13 cellular contexts compared by ENCODE assay signal in the genomic region with DNA sequence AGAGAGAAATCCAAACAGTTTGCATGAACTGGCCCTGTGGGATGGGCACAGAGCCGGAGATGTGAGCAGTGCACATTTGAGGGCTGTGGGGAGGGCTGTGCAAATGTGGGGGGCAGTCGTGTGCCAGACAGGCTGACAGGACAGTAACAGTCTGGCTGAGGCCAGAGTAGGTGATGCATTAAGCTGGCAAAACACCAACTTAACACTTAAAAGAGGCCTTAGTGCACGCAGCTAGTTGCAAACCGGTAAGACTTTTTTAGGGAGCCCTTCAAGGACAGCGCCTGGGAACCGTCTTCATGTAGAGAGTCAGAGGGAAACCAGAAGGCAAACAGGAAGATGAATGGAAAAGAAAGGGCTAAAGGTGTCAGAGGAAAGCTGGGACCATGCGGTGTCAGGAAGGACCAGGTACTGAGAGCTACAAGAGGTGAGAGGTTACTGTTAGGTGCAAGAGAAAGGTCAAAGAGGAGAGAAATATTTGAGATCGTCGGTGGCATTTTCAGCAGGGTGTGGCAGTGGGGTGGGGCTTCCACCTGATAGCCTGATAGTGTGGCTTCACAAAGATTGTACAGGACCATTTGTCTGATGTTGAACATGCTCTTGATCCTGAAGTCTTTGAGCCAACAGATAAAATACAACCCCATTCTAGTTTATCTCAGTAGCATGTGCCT. TPM values are rescaled to one million over a fixed set of nuclear protein-coding genes. Genes with fewer than 3 reads are reported as not detected.
DNase-seq lines count a peak whose midpoint lies in the region; ATAC-seq and TF ChIP-seq lines count a peak whose summit lies in the region.
"Had no signal": no experiment of that assay in that cellular context is flagged by ENCODE, and none has a peak within 500 bp of the region (broad histone marks: within the 10 kb centered on the region; RNA-seq: fewer than 3 reads in every experiment).

No MANE protein-coding gene starts in this region.

- H2AFZ ChIP-seq in OCI-LY7 (ENCODE audit: low read length): peak overlapping the region; percentile 84

- peak overlapping the region; percentile 24 for H3K4me2 ChIP-seq in OCI-LY7 (ENCODE audit: low read length)
- H3K4me2 ChIP-seq: BLaER1 had no signal

- POLR2A ChIA-PET in OCI-LY7 (lab: Charles Lee): interaction anchor here (0.6 to 3.6 kb wide), 8 partner anchors 10 to 59 kb away, joined by 3 to 36 read pairs (median 4); no protein-coding TSS in a partner anchor
- POLR2A ChIA-PET in naive thymus-derived CD4-positive, alpha-beta T cell (lab: Charles Lee): interaction anchor here (0.7 to 10.2 kb wide), 8 partner anchors 8 to 39 kb away, joined by 3 to 93 read pairs (median 4); no protein-coding TSS in a partner anchor
- POLR2A ChIA-PET in CD8-positive, alpha-beta memory T cell (lab: Charles Lee): interaction anchor here (0.9 kb wide), 1 partner anchor 12 kb away, joined by 4 read pairs; no protein-coding TSS in a partner anchor

- CTCF ChIA-PET in OCI-LY7 (lab: Charles Lee; ENCODE audit: unreplicated experiment): interaction anchor here (0.5 kb wide), 1 partner anchor 21 kb away, joined by 5 read pairs; no protein-coding TSS in a partner anchor
- CTCF ChIA-PET in naive thymus-derived CD4-positive, alpha-beta T cell (lab: Charles Lee): no interaction called here
- CTCF ChIA-PET in CD8-positive, alpha-beta memory T cell (lab: Charles Lee): interaction anchor here (1.2 kb wide), 1 partner anchor 19 kb away, joined by 3 read pairs; no protein-coding TSS in a partner anchor

- no peak overlapping the region for H3K27ac ChIP-seq in OCI-LY7 (ENCODE audit: low read depth, low read length, poor library complexity, severe bottlenecking)
- no peak overlapping the region for H3K27ac ChIP-seq in naive thymus-derived CD4-positive, alpha-beta T cell (ENCODE audit: low read depth, low read length)
- H3K27ac ChIP-seq in CD8-positive, alpha-beta memory T cell (ENCODE audit: low read depth, low read length): no peak overlapping the region
- H3K27ac ChIP-seq: BLaER1 had no signal

- no peak overlapping the region for H3K4me3 Mint-ChIP-seq in naive thymus-derived CD4-positive, alpha-beta T cell
- H3K4me3 Mint-ChIP-seq in CD8-positive, alpha-beta memory T cell: no peak overlapping the region
- no peak overlapping the region for H3K4me3 Mint-ChIP-seq in activated T-cell treated with anti-CD3 and anti-CD28 coated beads, Interleukin-2, amount 50 U/mL, for 72 hours
- H3K4me3 Mint-ChIP-seq: neural crest cell had no signal

- DNase-seq in ACHN (peak; percentile 43), OCI-LY7 (ENCODE audit: low spot score) (no peak), NCI-H748 (lab: John Stamatoyannopoulos, UW; ENCODE audit: unreplicated experiment) (no peak), midbrain (lab: John Stamatoyannopoulos, UW) (no peak)
- DNase-seq in naive thymus-derived CD4-positive, alpha-beta T cell: no peak
- no peak for DNase-seq in CD8-positive, alpha-beta memory T cell
- no peak for DNase-seq in activated T-cell treated with anti-CD3 and anti-CD28 coated beads, Interleukin-2, amount 50 U/mL, for 72 hours
- DNase-seq: hypothalamus; NCI-H2029 treated with DMSO at 0.1 percent for 48 hours; stimulated activated CD4-positive, alpha-beta T cell treated with anti-CD3 and anti-CD28 coated beads, Interleukin-4, amount 100 ng/mL, for 4 hours had no signal

- H4K20me1 ChIP-seq in OCI-LY7 (ENCODE audit: insufficient read depth, low read length): no peaks in the 10 kb centered on the region
- H4K20me1 ChIP-seq: BLaER1 had no signal

- no peaks in the 10 kb centered on the region for H3K79me2 ChIP-seq in OCI-LY7 (ENCODE audit: insufficient read depth, low read depth, low read length)

- peaks cover 0 to 2% (median 0%) of the 10 kb centered on the region in 11 donors for H3K9me3 Mint-ChIP-seq in naive thymus-derived CD4-positive, alpha-beta T cell
- peaks cover 0 to 1% (median 0%) of the 10 kb centered on the region in 5 donors for H3K9me3 Mint-ChIP-seq in CD8-positive, alpha-beta memory T cell
- H3K9me3 Mint-ChIP-seq in activated T-cell treated with anti-CD3 and anti-CD28 coated beads, Interleukin-2, amount 50 U/mL, for 72 hours: no peaks in the 10 kb centered on the region
- H3K9me3 Mint-ChIP-seq: neural crest cell had no signal

- no peaks in the 10 kb centered on the region for H3K9me2 ChIP-seq in OCI-LY7 (ENCODE audit: insufficient read depth, low read length)

- no peaks in the 10 kb centered on the region for H3K36me3 ChIP-seq in OCI-LY7 (ENCODE audit: insufficient read depth, low read length)
- H3K36me3 ChIP-seq in naive thymus-derived CD4-positive, alpha-beta T cell (ENCODE audit: control insufficient read depth in 2 of 3, insufficient read depth in 3 of 3, low read length in 3 of 3): no peaks in the 10 kb centered on the region
- no peaks in the 10 kb centered on the region for H3K36me3 ChIP-seq in CD8-positive, alpha-beta memory T cell (ENCODE audit: insufficient read depth, low read length)
- H3K36me3 ChIP-seq: BLaER1 had no signal

- intact Hi-C loops in OCI-LY7 (cut with micrococcal nuclease; ENCODE audit: unreplicated experiment): no loop called here
- intact Hi-C loops in naive thymus-derived CD4-positive, alpha-beta T cell (cut with micrococcal nuclease): no loop called here

- H3K27me3 Mint-ChIP-seq in naive thymus-derived CD4-positive, alpha-beta T cell: peaks cover 0 to 8% (median 0%) of the 10 kb centered on the region in 5 donors
- H3K27me3 Mint-ChIP-seq in CD8-positive, alpha-beta memory T cell: peaks cover 0 to 1% of the 10 kb centered on the region in 2 donors
- no peaks in the 10 kb centered on the region for H3K27me3 Mint-ChIP-seq in activated T-cell treated with anti-CD3 and anti-CD28 coated beads, Interleukin-2, amount 50 U/mL, for 72 hours (ENCODE audit: low read depth)

- peak; percentile 37 for ATAC-seq in esophagus mucosa
- ATAC-seq in naive thymus-derived CD4-positive, alpha-beta T cell: no peak
- no peak for ATAC-seq in activated T-cell treated with anti-CD3 and anti-CD28 coated beads, Interleukin-2, amount 50 U/mL, for 72 hours (replicated peaks in 1 of 2)

- H3K9me3 ChIP-seq in OCI-LY7 (ENCODE audit: low read length): no peaks in the 10 kb centered on the region
- no peaks in the 10 kb centered on the region for H3K9me3 ChIP-seq in naive thymus-derived CD4-positive, alpha-beta T cell (ENCODE audit: control insufficient read depth in 2 of 3, low read length in 3 of 3)
- no peaks in the 10 kb centered on the region for H3K9me3 ChIP-seq in CD8-positive, alpha-beta memory T cell (ENCODE audit: low read length)
- H3K9me3 ChIP-seq: BLaER1 had no signal

- H3K4me1 ChIP-seq in OCI-LY7 (ENCODE audit: insufficient read depth, low read length, poor library complexity, severe bottlenecking): peaks cover 13% of the 10 kb centered on the region
- no peaks in the 10 kb centered on the region for H3K4me1 ChIP-seq in naive thymus-derived CD4-positive, alpha-beta T cell (ENCODE audit: control insufficient read depth in 2 of 2, insufficient read depth in 2 of 2, low read length in 2 of 2)
- no peaks in the 10 kb centered on the region for H3K4me1 ChIP-seq in CD8-positive, alpha-beta memory T cell (ENCODE audit: insufficient read depth, low read length)
- H3K4me1 ChIP-seq: BLaER1 had no signal

- no TSS peak for BruUV-seq in OCI-LY7 (replicated peaks; lab: Mats Ljungman, UMichigan)

- peaks cover 6 to 13% (median 7%) of the 10 kb centered on the region in 7 donors for H3K4me1 Mint-ChIP-seq in naive thymus-derived CD4-positive, alpha-beta T cell
- H3K4me1 Mint-ChIP-seq in CD8-positive, alpha-beta memory T cell: peaks cover 5 to 6% (median 6%) of the 10 kb centered on the region in 3 donors
- no peaks in the 10 kb centered on the region for H3K4me1 Mint-ChIP-seq in activated T-cell treated with anti-CD3 and anti-CD28 coated beads, Interleukin-2, amount 50 U/mL, for 72 hours (ENCODE audit: low read depth)
- H3K4me1 Mint-ChIP-seq: neural crest cell had no signal

- no peaks in the 10 kb centered on the region for H3K27me3 ChIP-seq in naive thymus-derived CD4-positive, alpha-beta T cell (ENCODE audit: control insufficient read depth in 2 of 2, insufficient read depth in 2 of 2, low read length in 2 of 2)
- no peaks in the 10 kb centered on the region for H3K27me3 ChIP-seq in CD8-positive, alpha-beta memory T cell (ENCODE audit: insufficient read depth, low read length, poor library complexity, severe bottlenecking)
- H3K27me3 ChIP-seq: BLaER1 had no signal

- no peak overlapping the region for H3K4me3 ChIP-seq in OCI-LY7 (ENCODE audit: low read depth, low read length, poor library complexity, severe bottlenecking)
- H3K4me3 ChIP-seq in naive thymus-derived CD4-positive, alpha-beta T cell (ENCODE audit: low read length): no peak overlapping the region
- no peak overlapping the region for H3K4me3 ChIP-seq in CD8-positive, alpha-beta memory T cell (ENCODE audit: low read length)
- H3K4me3 ChIP-seq: BLaER1 had no signal

- H3K36me3 Mint-ChIP-seq in naive thymus-derived CD4-positive, alpha-beta T cell: no peaks in the 10 kb centered on the region
- H3K36me3 Mint-ChIP-seq in CD8-positive, alpha-beta memory T cell: no peaks in the 10 kb centered on the region
- peaks cover 0 to under 1% of the 10 kb centered on the region in 2 donors for H3K36me3 Mint-ChIP-seq in activated T-cell treated with anti-CD3 and anti-CD28 coated beads, Interleukin-2, amount 50 U/mL, for 72 hours (ENCODE audit: insufficient read depth in 2 of 2)

- 0 out of 2 replicates have a peak, but pooled peaks have one; percentile 12 for TF ChIP-seq CTCF in OCI-LY7 (conservative IDR thresholded peaks at IDR 0.05; ENCODE audit: low read length)

- in situ Hi-C loops in ACHN (cut with HindIII; ENCODE audit: low pct_ligation_motif_present, low pct_unique_long_range_greater_than_20kb, low sequenced_read_pairs): no loop called here

- peak overlapping the region in 5 of 9 donors; percentile 12 to 76 (median 22) for H3K27ac Mint-ChIP-seq in naive thymus-derived CD4-positive, alpha-beta T cell
- H3K27ac Mint-ChIP-seq in CD8-positive, alpha-beta memory T cell: peak overlapping the region in 1 of 8 donors; percentile 18
- no peak overlapping the region for H3K27ac Mint-ChIP-seq in activated T-cell treated with anti-CD3 and anti-CD28 coated beads, Interleukin-2, amount 50 U/mL, for 72 hours

RNA-seq across cellular contexts. Expression of gene CHD2, which starts 30.0 kb away (rescaled TPM):
- total RNA-seq in OCI-LY7 (2014; rRNA removed; shearing (Covaris generic)): 133 and 169 TPM in 2 replicates
- total RNA-seq in OCI-LY7 (2022) (213 and 259 TPM in 2 replicates), esophagus mucosa (67.5 TPM)
- total RNA-seq in naive thymus-derived CD4-positive, alpha-beta T cell: 100 to 1,000 TPM; 144 to 492 (median 393) TPM
- 100 to 1,000 TPM in 1 of 2 donors, 10 to 100 TPM in 1; 70.0 to 103 TPM for polyA plus RNA-seq in naive thymus-derived CD4-positive, alpha-beta T cell
- total RNA-seq in CD8-positive, alpha-beta memory T cell: 100 to 1,000 TPM in 1 of 2 experiments, 10 to 100 TPM in 1; 99.0 to 109 TPM
- polyA plus RNA-seq in CD8-positive, alpha-beta memory T cell: 80.3 TPM
- 100 to 1,000 TPM; 208 to 246 TPM for total RNA-seq in activated T-cell treated with anti-CD3 and anti-CD28 coated beads, Interleukin-2, amount 50 U/mL, for 72 hours
